1 cellular context compared by ENCODE assay signal in the genomic region with DNA sequence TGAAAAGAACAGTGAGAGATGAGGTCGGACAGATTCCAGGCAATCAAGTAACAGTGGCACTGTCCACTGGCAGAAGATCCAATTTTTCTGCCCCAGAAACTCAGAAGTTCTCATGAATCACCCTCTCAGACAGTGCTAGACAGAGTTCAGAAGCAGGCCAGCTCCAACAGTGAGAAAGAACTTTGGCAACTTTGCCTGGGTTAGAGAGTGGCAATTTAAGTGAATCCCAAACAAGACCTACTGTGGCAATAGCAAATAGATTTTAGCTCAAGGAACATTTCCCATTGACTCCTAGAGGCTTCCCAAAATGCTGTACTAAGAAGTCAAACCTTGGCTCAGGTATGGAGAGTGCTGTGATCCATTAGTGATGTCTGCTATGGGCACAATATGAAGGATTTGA.
TF ChIP-seq lines count a peak whose summit lies in the region.

No MANE protein-coding gene starts in this region.

TF ChIP-seq in H1, 55 proteins besides CTCF, POLR2A, EP300 and RAD21 (continued from another document):
- TF ChIP-seq GABPA (IDR thresholded peaks at IDR 0.05; ENCODE audit: borderline replicate concordance, insufficient read depth, low read length) (no peak), SRF (IDR thresholded peaks at IDR 0.05; ENCODE audit: low read depth, low read length) (no peak), CTBP2 (IDR thresholded peaks at IDR 0.05; ENCODE audit: borderline replicate concordance, insufficient read depth, insufficient read length, low read length) (no peak), RXRA (IDR thresholded peaks at IDR 0.05; ENCODE audit: insufficient read depth, low read depth, low read length) (no peak), NANOG (IDR thresholded peaks at IDR 0.05; ENCODE audit: insufficient read depth, low read depth, low read length, poor library complexity, severe bottlenecking) (no peak), BRCA1 (IDR thresholded peaks at IDR 0.05; ENCODE audit: low read depth, low read length) (no peak), TEAD4 (IDR thresholded peaks at IDR 0.05; ENCODE audit: low read depth, low read length) (no peak), CHD7 (IDR thresholded peaks at IDR 0.05; ENCODE audit: insufficient replicate concordance, low read length) (no peak), GTF2F1 (IDR thresholded peaks at IDR 0.05; ENCODE audit: borderline replicate concordance, low read depth, low read length) (no peak), ATF2 (IDR thresholded peaks at IDR 0.05; ENCODE audit: low read length) (no peak), ASH2L (IDR thresholded peaks at IDR 0.05; ENCODE audit: low read length) (no peak), JUND (IDR thresholded peaks at IDR 0.05; ENCODE audit: low read length) (no peak), MAFK (IDR thresholded peaks at IDR 0.05; ENCODE audit: low read depth, low read length) (no peak), BCL11A (IDR thresholded peaks at IDR 0.05; ENCODE audit: low read depth in 2 of 2, low read length in 2 of 2) (no peak)
